Comparison of ENCODE assay signal across 25 cellular contexts in the genomic region with DNA sequence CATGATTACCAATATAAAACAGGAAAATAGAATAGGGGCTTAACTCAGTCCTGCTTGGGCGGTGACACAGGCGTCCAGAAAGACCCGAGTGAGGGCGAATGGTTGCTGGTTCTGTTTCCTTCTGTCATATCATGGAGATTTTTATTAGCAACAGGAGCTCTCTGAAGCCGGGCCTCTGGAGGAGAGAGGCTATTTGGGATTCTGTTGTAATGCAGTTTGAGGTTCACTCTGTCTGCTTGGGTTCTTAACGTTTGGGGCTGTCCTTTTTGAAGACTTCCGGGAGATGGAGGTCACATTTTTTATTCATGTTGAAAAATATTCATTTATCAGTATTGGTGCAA.
DNase-seq lines count a peak whose midpoint lies in the region; ATAC-seq and TF ChIP-seq lines count a peak whose summit lies in the region.
"Had no signal": no experiment of that assay in that cellular context is flagged by ENCODE, and none has a peak within 500 bp of the region (broad histone marks: within the 10 kb centered on the region; RNA-seq: fewer than 3 reads in every experiment).

No MANE protein-coding gene starts in this region.

- no peak overlapping the region for H3K56ac ChIP-seq in mesendoderm (ENCODE audit: low read length)

- H3K18ac ChIP-seq in mesendoderm (ENCODE audit: low read length): no peak overlapping the region

- H3K27ac ChIP-seq in HEK293 (ENCODE audit: extremely low read depth, low read depth, low read length) (no peak overlapping the region), dorsolateral prefrontal cortex (peak overlapping the region in 34 of 59 donors; percentile 4 to 71 (median 50)), mesendoderm (ENCODE audit: low read depth, low read length) (no peak overlapping the region)
- H3K27ac ChIP-seq: Peyer's patch had no signal

- CTCF ChIA-PET in HEK293 (lab: Yijun Ruan, JAX): interaction anchor here (1.3 kb wide), 1 partner anchor 19 kb away, joined by 3 read pairs; no protein-coding TSS in a partner anchor

- no peak overlapping the region for H2BK120ac ChIP-seq in mesendoderm (ENCODE audit: low read depth, low read length)

- H2BK5ac ChIP-seq in mesendoderm (ENCODE audit: low read length): no peak overlapping the region

- H4K8ac ChIP-seq in mesendoderm (ENCODE audit: low read depth, low read length): no peak overlapping the region

- no peak for DNase-seq in AG10803 (ENCODE audit: low read depth)
- no peak for DNase-seq in dorsolateral prefrontal cortex
- DNase-seq in mesendoderm: no peak
- no peak for DNase-seq in SW480 (ENCODE audit: low spot score)
- DNase-seq in NCI-H2171 (lab: John Stamatoyannopoulos, UW): no peak
- DNase-seq: AML-193; C1 segment of cervical spinal cord; CD4-positive, alpha-beta memory T cell; COR-L47; DMS53; GOT3; HCEC 1CT; Kasumi-1; NCI-H1417; NCI-H1694; NCI-H2029 treated with DMSO at 0.1 percent for 48 hours; NCI-H2227 treated with DMSO at 0.1 percent for 48 hours; NCI-H526 treated with DMSO at 0.1 percent for 48 hours; OCI-M1; Peyer's patch; SHP77 treated with DMSO at 0.1 percent for 48 hours; T-cell had no signal

- no peaks in the 10 kb centered on the region; the same call in 1 of the 2 replicates for H3K9me3 ChIP-seq in HEK293 (ENCODE audit: control insufficient read depth, insufficient read depth, low read depth, low read length)
- H3K9me3 ChIP-seq: Peyer's patch had no signal

- H2AK5ac ChIP-seq in mesendoderm (ENCODE audit: low read length): no peak overlapping the region

- H3K9ac ChIP-seq in mesendoderm (ENCODE audit: low read length): no peak overlapping the region

- peak overlapping the region; percentile 42 for H3K4me3 ChIP-seq in AG10803 (ENCODE audit: low read length)
- no peak overlapping the region for H3K4me3 ChIP-seq in HEK293 (ENCODE audit: low read depth, low read length)
- H3K4me3 ChIP-seq in dorsolateral prefrontal cortex: peak overlapping the region in 4 of 59 donors; percentile 5 to 36 (median 22)
- H3K4me3 ChIP-seq in mesendoderm (ENCODE audit: low read length): no peak overlapping the region
- H3K4me3 ChIP-seq: K562, Peyer's patch had no signal

- no peaks in the 10 kb centered on the region for H3K79me1 ChIP-seq in mesendoderm (ENCODE audit: low read length)

- H3K4ac ChIP-seq in mesendoderm (ENCODE audit: low read depth, low read length): peak overlapping the region; percentile 79

- WGBS in mesendoderm (ENCODE audit: extremely low coverage, insufficient coverage, low lambda C conversion rate): no CpG with 5 or more reads among the region's 7 CpGs

- no peak for TF ChIP-seq CTCF in AG10803 (conservative IDR thresholded peaks at IDR 0.05; ENCODE audit: low read length)
- TF ChIP-seq CTCF in HEK293 (tag by site-specific recombination; IDR thresholded peaks at IDR 0.05): no peak
- TF ChIP-seq CTCF in dorsolateral prefrontal cortex (IDR thresholded peaks at IDR 0.05 in 54 of 56, conservative IDR thresholded peaks at IDR 0.05 in 2 of 56; ENCODE audit: low read depth in 1 of 56, partially characterized antibody in 56 of 56): no peak

- POLR2A ChIA-PET in HEK293 (lab: Yijun Ruan, JAX): no interaction called here

- no peak overlapping the region for H2BK15ac ChIP-seq in mesendoderm (replicated peaks; ENCODE audit: low read depth)

- H3K79me2 ChIP-seq in mesendoderm (ENCODE audit: control insufficient read depth, insufficient read depth, low read length): no peaks in the 10 kb centered on the region

- H3K4me1 ChIP-seq in HEK293 (ENCODE audit: control insufficient read depth, insufficient read depth, low read length) (peaks cover 25% of the 10 kb centered on the region), mesendoderm (ENCODE audit: control insufficient read depth, low read depth, low read length) (peaks cover 28% of the 10 kb centered on the region)
- H3K4me1 ChIP-seq: Peyer's patch had no signal

- no peak overlapping the region for H3K4me2 ChIP-seq in mesendoderm (ENCODE audit: low read length)

- no peak overlapping the region for H4K5ac ChIP-seq in mesendoderm (ENCODE audit: low read length)

- intact Hi-C loops in dorsolateral prefrontal cortex (cut with DNase I): no loop called here

- H3K36me3 ChIP-seq in HEK293 (ENCODE audit: control insufficient read depth in 2 of 2, insufficient read depth in 1 of 2, low read length in 2 of 2) (no peaks in the 10 kb centered on the region; a peak in 1 of 3 replicates), mesendoderm (ENCODE audit: control insufficient read depth, insufficient read depth, low read length) (no peaks in the 10 kb centered on the region)
- H3K36me3 ChIP-seq: Peyer's patch had no signal

- H3K27me3 ChIP-seq in dorsolateral prefrontal cortex (peaks cover 0 to 31% (median 5%) of the 10 kb centered on the region in 45 donors), mesendoderm (ENCODE audit: insufficient read depth, low read length, poor library complexity) (no peaks in the 10 kb centered on the region)
- H3K27me3 ChIP-seq: Peyer's patch had no signal

- no peak overlapping the region for H3K23ac ChIP-seq in mesendoderm (ENCODE audit: low read length)

- ATAC-seq in HG03571 (IDR thresholded peaks at IDR 0.05; ENCODE audit: unreplicated experiment): no peak
- ATAC-seq: K562, T-cell had no signal

TF ChIP-seq in HEK293, 187 proteins besides CTCF, POLR2A, EP300 and RAD21 (continues in another document):
- TF ChIP-seq KLF16 (tag by site-specific recombination; IDR thresholded peaks at IDR 0.05): no peak
- TF ChIP-seq, protein P1, sequence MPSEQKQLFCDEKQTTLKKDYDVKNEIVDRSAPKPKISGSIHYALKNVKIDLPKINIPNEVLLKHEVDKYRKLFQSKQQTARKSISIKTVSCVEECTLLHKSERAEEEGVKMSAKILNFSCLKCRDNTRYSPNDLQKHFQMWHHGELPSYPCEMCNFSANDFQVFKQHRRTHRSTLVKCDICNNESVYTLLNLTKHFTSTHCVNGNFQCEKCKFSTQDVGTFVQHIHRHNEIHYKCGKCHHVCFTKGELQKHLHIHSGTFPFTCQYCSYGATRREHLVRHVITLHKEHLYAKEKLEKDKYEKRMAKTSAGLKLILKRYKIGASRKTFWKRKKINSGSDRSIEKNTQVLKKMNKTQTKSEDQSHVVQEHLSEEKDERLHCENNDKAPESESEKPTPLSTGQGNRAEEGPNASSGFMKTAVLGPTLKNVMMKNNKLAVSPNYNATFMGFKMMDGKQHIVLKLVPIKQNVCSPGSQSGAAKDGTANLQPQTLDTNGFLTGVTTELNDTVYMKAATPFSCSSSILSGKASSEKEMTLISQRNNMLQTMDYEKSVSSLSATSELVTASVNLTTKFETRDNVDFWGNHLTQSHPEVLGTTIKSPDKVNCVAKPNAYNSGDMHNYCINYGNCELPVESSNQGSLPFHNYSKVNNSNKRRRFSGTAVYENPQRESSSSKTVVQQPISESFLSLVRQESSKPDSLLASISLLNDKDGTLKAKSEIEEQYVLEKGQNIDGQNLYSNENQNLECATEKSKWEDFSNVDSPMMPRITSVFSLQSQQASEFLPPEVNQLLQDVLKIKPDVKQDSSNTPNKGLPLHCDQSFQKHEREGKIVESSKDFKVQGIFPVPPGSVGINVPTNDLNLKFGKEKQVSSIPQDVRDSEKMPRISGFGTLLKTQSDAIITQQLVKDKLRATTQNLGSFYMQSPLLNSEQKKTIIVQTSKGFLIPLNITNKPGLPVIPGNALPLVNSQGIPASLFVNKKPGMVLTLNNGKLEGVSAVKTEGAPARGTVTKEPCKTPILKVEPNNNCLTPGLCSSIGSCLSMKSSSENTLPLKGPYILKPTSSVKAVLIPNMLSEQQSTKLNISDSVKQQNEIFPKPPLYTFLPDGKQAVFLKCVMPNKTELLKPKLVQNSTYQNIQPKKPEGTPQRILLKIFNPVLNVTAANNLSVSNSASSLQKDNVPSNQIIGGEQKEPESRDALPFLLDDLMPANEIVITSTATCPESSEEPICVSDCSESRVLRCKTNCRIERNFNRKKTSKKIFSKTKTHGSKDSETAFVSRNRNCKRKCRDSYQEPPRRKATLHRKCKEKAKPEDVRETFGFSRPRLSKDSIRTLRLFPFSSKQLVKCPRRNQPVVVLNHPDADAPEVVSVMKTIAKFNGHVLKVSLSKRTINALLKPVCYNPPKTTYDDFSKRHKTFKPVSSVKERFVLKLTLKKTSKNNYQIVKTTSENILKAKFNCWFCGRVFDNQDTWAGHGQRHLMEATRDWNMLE (tag by site-specific recombination; conservative IDR thresholded peaks at IDR 0.05; ENCODE audit: low read depth): no peak
- no peak for TF ChIP-seq BCL11B (tag by site-specific recombination; IDR thresholded peaks at IDR 0.05; ENCODE audit: low read depth)
- TF ChIP-seq, protein P2, sequence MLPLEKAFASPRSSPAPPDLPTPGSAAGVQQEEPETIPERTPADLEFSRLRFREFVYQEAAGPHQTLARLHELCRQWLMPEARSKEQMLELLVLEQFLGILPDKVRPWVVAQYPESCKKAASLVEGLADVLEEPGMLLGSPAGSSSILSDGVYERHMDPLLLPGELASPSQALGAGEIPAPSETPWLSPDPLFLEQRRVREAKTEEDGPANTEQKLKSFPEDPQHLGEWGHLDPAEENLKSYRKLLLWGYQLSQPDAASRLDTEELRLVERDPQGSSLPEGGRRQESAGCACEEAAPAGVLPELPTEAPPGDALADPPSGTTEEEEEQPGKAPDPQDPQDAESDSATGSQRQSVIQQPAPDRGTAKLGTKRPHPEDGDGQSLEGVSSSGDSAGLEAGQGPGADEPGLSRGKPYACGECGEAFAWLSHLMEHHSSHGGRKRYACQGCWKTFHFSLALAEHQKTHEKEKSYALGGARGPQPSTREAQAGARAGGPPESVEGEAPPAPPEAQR (tag by site-specific recombination; IDR thresholded peaks at IDR 0.05): no peak
- no peak for TF ChIP-seq ZNF704 (tag by site-specific recombination; IDR thresholded peaks at IDR 0.05)
- no peak for TF ChIP-seq HOXD13 (CRISPR knock-in tag; IDR thresholded peaks at IDR 0.05; ENCODE audit: borderline replicate concordance)
- no peak for TF ChIP-seq ZNF629 (tag by site-specific recombination; IDR thresholded peaks at IDR 0.05)
- no peak for TF ChIP-seq ZNF707 (tag by site-specific recombination; IDR thresholded peaks at IDR 0.05)
- no peak for TF ChIP-seq ZEB2 (tag by site-specific recombination; IDR thresholded peaks at IDR 0.05)
- peak; percentile 20; the same call in 1 of the 2 replicates for TF ChIP-seq SCRT2 (tag by site-specific recombination; IDR thresholded peaks at IDR 0.05)
- TF ChIP-seq ZBTB17 (tag by site-specific recombination; IDR thresholded peaks at IDR 0.05): 0 out of 2 replicates have a peak, but pooled peaks have one; percentile 1
- TF ChIP-seq ZNF211 (tag by site-specific recombination; IDR thresholded peaks at IDR 0.05; ENCODE audit: low read depth): no peak

Comparison
In these comparisons a context has a peak if more than half of its experiments do, and no peak if none do; other contexts are left out.
1. H3K27ac ChIP-seq: peak in dorsolateral prefrontal cortex (34 of 59); none in HEK293 (single experiment) and mesendoderm (single experiment).